Comparison of ENCODE assay signal across 1 cellular context in the genomic region with DNA sequence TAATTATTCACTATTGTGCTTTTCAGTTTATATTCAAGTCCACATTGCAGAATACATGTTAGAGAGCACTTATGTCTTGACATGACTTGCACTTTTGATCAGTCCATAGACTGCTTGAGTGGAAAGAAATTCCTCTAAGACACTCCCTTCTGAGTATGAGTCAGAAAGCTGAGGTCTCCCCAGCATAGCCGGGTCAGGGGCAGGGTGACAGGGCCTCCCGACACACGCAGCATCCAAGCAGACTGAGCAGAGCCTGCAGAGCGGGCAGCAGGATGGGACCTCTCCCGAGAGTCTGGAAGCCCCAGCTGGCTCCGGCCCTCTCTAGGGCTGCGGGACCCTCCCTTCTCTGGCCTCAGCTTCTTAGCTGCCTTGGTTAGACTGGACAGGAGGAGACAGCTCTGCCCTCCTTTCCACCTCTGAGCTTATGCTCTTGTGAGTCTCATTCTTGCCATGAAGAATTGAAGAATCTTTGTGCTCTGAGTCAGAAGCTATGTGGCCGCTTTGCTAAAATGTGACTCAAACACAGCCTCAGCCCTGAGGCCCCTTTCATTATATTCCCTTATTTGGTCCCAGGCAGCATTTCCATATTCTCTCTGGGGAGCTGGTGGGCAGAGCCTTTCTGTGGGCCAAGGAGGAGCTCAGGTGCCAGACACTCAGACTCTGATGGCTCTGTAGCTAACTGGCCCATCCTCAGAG.
A peak's percentile ranks its signal among the peaks of the same experiment; 100 is the strongest.
TF ChIP-seq lines count a peak whose summit lies in the region.

No MANE protein-coding gene starts in this region.

TF ChIP-seq in IMR-90, 13 proteins besides CTCF, POLR2A, EP300 and RAD21:
- TF ChIP-seq RCOR1 (IDR thresholded peaks at IDR 0.05; ENCODE audit: insufficient replicate concordance, low read length) (no peak), MXI1 (IDR thresholded peaks at IDR 0.05; ENCODE audit: borderline replicate concordance, low read depth, low read length) (peak; percentile 66), NFE2L2 (IDR thresholded peaks at IDR 0.05; ENCODE audit: low read depth, low read length) (peak; percentile 96), SMC3 (IDR thresholded peaks at IDR 0.05; ENCODE audit: low read depth, low read length) (peak; percentile 18; the same call in 1 of the 2 replicates), BHLHE40 (IDR thresholded peaks at IDR 0.05; ENCODE audit: low read depth, low read length) (no peak), MAFK (IDR thresholded peaks at IDR 0.05; ENCODE audit: low read depth, low read length) (peak; percentile 73), MAZ (IDR thresholded peaks at IDR 0.05; ENCODE audit: borderline replicate concordance, low read depth, low read length) (peak; percentile 44; the same call in 1 of the 2 replicates), FOS (IDR thresholded peaks at IDR 0.05; ENCODE audit: low read depth, low read length) (peak; percentile 65)
